Comparison of ENCODE assay signal across 16 cellular contexts in the genomic region with DNA sequence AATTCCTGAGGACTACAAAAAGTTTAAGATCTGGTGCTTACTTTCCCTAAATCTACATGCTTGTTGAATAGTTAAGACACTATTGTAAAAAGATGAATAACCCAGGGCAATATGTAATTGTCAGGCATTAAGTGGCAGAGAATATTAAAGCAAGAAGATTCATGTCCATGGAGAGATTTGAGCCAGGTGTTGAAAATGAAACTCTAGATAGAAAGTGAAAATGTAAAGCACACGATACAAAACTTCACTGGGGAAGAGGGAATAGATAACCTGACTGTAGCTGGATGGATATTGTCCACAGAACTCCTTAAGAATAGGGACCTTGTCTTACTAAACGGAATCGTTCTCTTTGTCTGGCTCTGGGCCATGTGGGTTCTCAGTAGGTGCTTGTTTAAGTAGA. TPM values are rescaled to one million over a fixed set of nuclear protein-coding genes. Genes with fewer than 3 reads are reported as not detected.
DNase-seq lines count a peak whose midpoint lies in the region; ATAC-seq, FAIRE-seq and TF ChIP-seq lines count a peak whose summit lies in the region.
"Had no signal": no experiment of that assay in that cellular context is flagged by ENCODE, and none has a peak within 500 bp of the region (broad histone marks: within the 10 kb centered on the region; RNA-seq: fewer than 3 reads in every experiment).

No MANE protein-coding gene starts in this region.

- H3K4me1 ChIP-seq in A549, result peaks cover 60% of the 10 kb centered on the region
- peaks cover 39% of the 10 kb centered on the region for H3K4me1 ChIP-seq in foreskin keratinocyte
- H3K4me1 ChIP-seq: BE2C, prostate gland had no signal

- WGBS in A549 (ENCODE audit: missing lambda C conversion rate), result 58% methylated on average over 3 of the region's 3 CpGs

- no peak for DNase-seq in A549 (ENCODE audit: low read depth in 1 of 2, low spot score in 1 of 2)
- DNase-seq in GM13976 (ENCODE audit: low spot score), result peak; percentile 24
- peak; percentile 52 for DNase-seq in SK-MEL-5 (ENCODE audit: low read depth, low spot score)
- no peak for DNase-seq in foreskin keratinocyte
- no peak for DNase-seq in HCEC 1CT
- DNase-seq in DMS153 (lab: John Stamatoyannopoulos, UW), result no peak
- DNase-seq in iPS-NIHi11 (ENCODE audit: low spot score), result no peak
- DNase-seq: activated gamma-delta T cell, BE2C, colonic mucosa, foreskin melanocyte, GDM1, left ventricle myocardium inferior had no signal

- no peak for TF ChIP-seq RAD21 in A549 (conservative IDR thresholded peaks at IDR 0.05 in 1 of 2, IDR thresholded peaks at IDR 0.05 in 1 of 2)

- H3K4me2 ChIP-seq in A549, result peak overlapping the region; percentile 37; the same call in 2 of the 3 replicates
- H3K4me2 ChIP-seq: GM23338 had no signal

- CTCF ChIA-PET in A549 (lab: Yijun Ruan, JAX), result no interaction called here

- H3K27ac ChIP-seq in A549, result no peak overlapping the region
- H3K27ac ChIP-seq in foreskin keratinocyte, result peak overlapping the region; percentile 34
- H3K27ac ChIP-seq: colonic mucosa, left ventricle myocardium inferior, prostate gland had no signal

- no peak for TF ChIP-seq POLR2A in A549 (IDR thresholded peaks at IDR 0.05; ENCODE audit: low read length)

- ATAC-seq in A549, result no peak
- no peak for ATAC-seq in foreskin keratinocyte
- ATAC-seq in SK-N-SH treated with all-trans-retinoic acid at 6 μM for 48 hours, result no peak
- ATAC-seq: GM23338 had no signal

- H3K4me3 ChIP-seq in A549, result no peak overlapping the region
- H3K4me3 ChIP-seq: colonic mucosa, GM23338, left ventricle myocardium inferior, prostate gland had no signal

- H3K9me3 ChIP-seq in A549, result no peaks in the 10 kb centered on the region
- H3K9me3 ChIP-seq: BE2C, colonic mucosa, left ventricle myocardium inferior, prostate gland had no signal

- no peak for FAIRE-seq in A549 (lab: Jason Lieb, UNC)

- in situ Hi-C loops in GM13976 (cut with MboI; ENCODE audit: low sequenced_read_pairs, unreplicated experiment) (no loop called here), SK-MEL-5 (cut with HindIII; ENCODE audit: low pct_unique_long_range_greater_than_20kb, low sequenced_read_pairs) (no loop called here)

- POLR2A ChIA-PET in A549 (lab: Yijun Ruan, JAX), result no interaction called here

- no peaks in the 10 kb centered on the region for H3K27me3 ChIP-seq in foreskin keratinocyte
- H3K27me3 ChIP-seq: BE2C, colonic mucosa had no signal

- TF ChIP-seq EP300 in A549 (IDR thresholded peaks at IDR 0.05), result no peak

- TF ChIP-seq CTCF in A549 (IDR thresholded peaks at IDR 0.05), result no peak
- TF ChIP-seq CTCF in GM13976 (IDR thresholded peaks at IDR 0.05; ENCODE audit: borderline replicate concordance, control extremely low read depth, extremely low read depth, insufficient read depth, missing control alignments), result no peak
- no peak for TF ChIP-seq CTCF in foreskin keratinocyte (conservative IDR thresholded peaks at IDR 0.05)

TF ChIP-seq in A549, 52 proteins besides CTCF, POLR2A, EP300 and RAD21:
- TF ChIP-seq ZFP36 (IDR thresholded peaks at IDR 0.05; ENCODE audit: borderline replicate concordance, partially characterized antibody), result no peak
- no peak for TF ChIP-seq CEBPB (IDR thresholded peaks at IDR 0.05)
- TF ChIP-seq, protein P1, sequence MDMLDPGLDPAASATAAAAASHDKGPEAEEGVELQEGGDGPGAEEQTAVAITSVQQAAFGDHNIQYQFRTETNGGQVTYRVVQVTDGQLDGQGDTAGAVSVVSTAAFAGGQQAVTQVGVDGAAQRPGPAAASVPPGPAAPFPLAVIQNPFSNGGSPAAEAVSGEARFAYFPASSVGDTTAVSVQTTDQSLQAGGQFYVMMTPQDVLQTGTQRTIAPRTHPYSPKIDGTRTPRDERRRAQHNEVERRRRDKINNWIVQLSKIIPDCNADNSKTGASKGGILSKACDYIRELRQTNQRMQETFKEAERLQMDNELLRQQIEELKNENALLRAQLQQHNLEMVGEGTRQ (IDR thresholded peaks at IDR 0.05), result no peak
- TF ChIP-seq HDAC2 (IDR thresholded peaks at IDR 0.05), result no peak

TF ChIP-seq in SK-N-SH treated with all-trans-retinoic acid at 6 μM for 48 hours, 23 proteins besides CTCF, POLR2A, EP300 and RAD21 (continues in another document):
- TF ChIP-seq RARB (CRISPR knock-in tag; IDR thresholded peaks at IDR 0.05), result no peak
- no peak for TF ChIP-seq ZNF70 (CRISPR knock-in tag; IDR thresholded peaks at IDR 0.05)
- TF ChIP-seq ZC3H10 (CRISPR knock-in tag; IDR thresholded peaks at IDR 0.05), result no peak
- no peak for TF ChIP-seq ESRRG (CRISPR knock-in tag; IDR thresholded peaks at IDR 0.05)
- no peak for TF ChIP-seq ZFP30 (CRISPR knock-in tag; IDR thresholded peaks at IDR 0.05)
- TF ChIP-seq TCF4 (CRISPR knock-in tag; IDR thresholded peaks at IDR 0.05; ENCODE audit: borderline replicate concordance), result no peak
- TF ChIP-seq, protein P2, sequence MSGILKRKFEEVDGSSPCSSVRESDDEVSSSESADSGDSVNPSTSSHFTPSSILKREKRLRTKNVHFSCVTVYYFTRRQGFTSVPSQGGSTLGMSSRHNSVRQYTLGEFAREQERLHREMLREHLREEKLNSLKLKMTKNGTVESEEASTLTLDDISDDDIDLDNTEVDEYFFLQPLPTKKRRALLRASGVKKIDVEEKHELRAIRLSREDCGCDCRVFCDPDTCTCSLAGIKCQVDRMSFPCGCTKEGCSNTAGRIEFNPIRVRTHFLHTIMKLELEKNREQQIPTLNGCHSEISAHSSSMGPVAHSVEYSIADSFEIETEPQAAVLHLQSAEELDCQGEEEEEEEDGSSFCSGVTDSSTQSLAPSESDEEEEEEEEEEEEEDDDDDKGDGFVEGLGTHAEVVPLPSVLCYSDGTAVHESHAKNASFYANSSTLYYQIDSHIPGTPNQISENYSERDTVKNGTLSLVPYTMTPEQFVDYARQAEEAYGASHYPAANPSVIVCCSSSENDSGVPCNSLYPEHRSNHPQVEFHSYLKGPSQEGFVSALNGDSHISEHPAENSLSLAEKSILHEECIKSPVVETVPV (CRISPR knock-in tag; IDR thresholded peaks at IDR 0.05), result no peak
- TF ChIP-seq, protein P3, sequence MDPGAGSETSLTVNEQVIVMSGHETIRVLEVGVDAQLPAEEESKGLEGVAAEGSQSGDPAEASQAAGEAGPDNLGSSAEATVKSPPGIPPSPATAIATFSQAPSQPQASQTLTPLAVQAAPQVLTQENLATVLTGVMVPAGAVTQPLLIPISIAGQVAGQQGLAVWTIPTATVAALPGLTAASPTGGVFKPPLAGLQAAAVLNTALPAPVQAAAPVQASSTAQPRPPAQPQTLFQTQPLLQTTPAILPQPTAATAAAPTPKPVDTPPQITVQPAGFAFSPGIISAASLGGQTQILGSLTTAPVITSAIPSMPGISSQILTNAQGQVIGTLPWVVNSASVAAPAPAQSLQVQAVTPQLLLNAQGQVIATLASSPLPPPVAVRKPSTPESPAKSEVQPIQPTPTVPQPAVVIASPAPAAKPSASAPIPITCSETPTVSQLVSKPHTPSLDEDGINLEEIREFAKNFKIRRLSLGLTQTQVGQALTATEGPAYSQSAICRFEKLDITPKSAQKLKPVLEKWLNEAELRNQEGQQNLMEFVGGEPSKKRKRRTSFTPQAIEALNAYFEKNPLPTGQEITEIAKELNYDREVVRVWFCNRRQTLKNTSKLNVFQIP (CRISPR knock-in tag; IDR thresholded peaks at IDR 0.05; ENCODE audit: borderline replicate concordance, low read depth), result no peak
- TF ChIP-seq, protein P4, sequence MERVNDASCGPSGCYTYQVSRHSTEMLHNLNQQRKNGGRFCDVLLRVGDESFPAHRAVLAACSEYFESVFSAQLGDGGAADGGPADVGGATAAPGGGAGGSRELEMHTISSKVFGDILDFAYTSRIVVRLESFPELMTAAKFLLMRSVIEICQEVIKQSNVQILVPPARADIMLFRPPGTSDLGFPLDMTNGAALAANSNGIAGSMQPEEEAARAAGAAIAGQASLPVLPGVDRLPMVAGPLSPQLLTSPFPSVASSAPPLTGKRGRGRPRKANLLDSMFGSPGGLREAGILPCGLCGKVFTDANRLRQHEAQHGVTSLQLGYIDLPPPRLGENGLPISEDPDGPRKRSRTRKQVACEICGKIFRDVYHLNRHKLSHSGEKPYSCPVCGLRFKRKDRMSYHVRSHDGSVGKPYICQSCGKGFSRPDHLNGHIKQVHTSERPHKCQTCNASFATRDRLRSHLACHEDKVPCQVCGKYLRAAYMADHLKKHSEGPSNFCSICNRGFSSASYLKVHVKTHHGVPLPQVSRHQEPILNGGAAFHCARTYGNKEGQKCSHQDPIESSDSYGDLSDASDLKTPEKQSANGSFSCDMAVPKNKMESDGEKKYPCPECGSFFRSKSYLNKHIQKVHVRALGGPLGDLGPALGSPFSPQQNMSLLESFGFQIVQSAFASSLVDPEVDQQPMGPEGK (CRISPR knock-in tag; IDR thresholded peaks at IDR 0.05; ENCODE audit: borderline replicate concordance), result no peak
- no peak for TF ChIP-seq PPARA (CRISPR knock-in tag; IDR thresholded peaks at IDR 0.05; ENCODE audit: borderline replicate concordance)
- no peak for TF ChIP-seq ZNF8 (CRISPR knock-in tag; IDR thresholded peaks at IDR 0.05)
- no peak for TF ChIP-seq OSR1 (CRISPR knock-in tag; IDR thresholded peaks at IDR 0.05)
- TF ChIP-seq GLIS3 (CRISPR knock-in tag; IDR thresholded peaks at IDR 0.05), result no peak

RNA-seq across cellular contexts. Expression of a gene that starts 5.0 kb away (rescaled TPM):
- 185 and 189 TPM in 2 replicates for polyA plus RNA-seq in A549 (2011; rRNA removed)
- polyA plus RNA-seq in A549 (2012; cell fraction: cytosol; rRNA removed), result 19.8 and 27.2 TPM in 2 replicates
- polyA plus RNA-seq in A549 (2012; cell fraction: nucleus; rRNA removed), result 24.2 and 35.9 TPM in 2 replicates
- 62.8 to 75.5 TPM (median 70.3 TPM) in 3 replicates for polyA plus RNA-seq in A549 (2017; fragmentation: RNase III; extraction: RNeasy Plus Mini Kit Qiagen cat#74134 plus additional on column Dnase treatment)
- polyA minus RNA-seq in A549 (2011; rRNA and poly(A)+ RNA removed), result 86.8 and 95.2 TPM in 2 replicates
- total RNA-seq in SK-MEL-5 (2014; rRNA removed; shearing (Covaris generic)), result 83.9 and 84.0 TPM in 2 replicates
- 31.4 and 43.2 TPM in 2 replicates for polyA plus RNA-seq in SK-MEL-5 (2015; cell fraction: cytosol; rRNA removed)
- polyA plus RNA-seq in SK-MEL-5 (2015; cell fraction: nucleus; rRNA removed), result 67.7 and 83.3 TPM in 2 replicates
- total RNA-seq in foreskin keratinocyte, result 126 and 129 TPM in 2 replicates
- 28.3 and 34.9 TPM in 2 replicates for polyA plus RNA-seq in foreskin keratinocyte

Comparison
In these comparisons a context has a peak if more than half of its experiments do, and no peak if none do; other contexts are left out.
1. DNase-seq: peak in GM13976 (single experiment) and SK-MEL-5 (single experiment); none in A549 (0 of 2), foreskin keratinocyte (0 of 2), HCEC 1CT (single experiment), DMS153 (single experiment) and iPS-NIHi11 (single experiment).